Comparison of ENCODE assay signal across 11 cellular contexts in the genomic region with DNA sequence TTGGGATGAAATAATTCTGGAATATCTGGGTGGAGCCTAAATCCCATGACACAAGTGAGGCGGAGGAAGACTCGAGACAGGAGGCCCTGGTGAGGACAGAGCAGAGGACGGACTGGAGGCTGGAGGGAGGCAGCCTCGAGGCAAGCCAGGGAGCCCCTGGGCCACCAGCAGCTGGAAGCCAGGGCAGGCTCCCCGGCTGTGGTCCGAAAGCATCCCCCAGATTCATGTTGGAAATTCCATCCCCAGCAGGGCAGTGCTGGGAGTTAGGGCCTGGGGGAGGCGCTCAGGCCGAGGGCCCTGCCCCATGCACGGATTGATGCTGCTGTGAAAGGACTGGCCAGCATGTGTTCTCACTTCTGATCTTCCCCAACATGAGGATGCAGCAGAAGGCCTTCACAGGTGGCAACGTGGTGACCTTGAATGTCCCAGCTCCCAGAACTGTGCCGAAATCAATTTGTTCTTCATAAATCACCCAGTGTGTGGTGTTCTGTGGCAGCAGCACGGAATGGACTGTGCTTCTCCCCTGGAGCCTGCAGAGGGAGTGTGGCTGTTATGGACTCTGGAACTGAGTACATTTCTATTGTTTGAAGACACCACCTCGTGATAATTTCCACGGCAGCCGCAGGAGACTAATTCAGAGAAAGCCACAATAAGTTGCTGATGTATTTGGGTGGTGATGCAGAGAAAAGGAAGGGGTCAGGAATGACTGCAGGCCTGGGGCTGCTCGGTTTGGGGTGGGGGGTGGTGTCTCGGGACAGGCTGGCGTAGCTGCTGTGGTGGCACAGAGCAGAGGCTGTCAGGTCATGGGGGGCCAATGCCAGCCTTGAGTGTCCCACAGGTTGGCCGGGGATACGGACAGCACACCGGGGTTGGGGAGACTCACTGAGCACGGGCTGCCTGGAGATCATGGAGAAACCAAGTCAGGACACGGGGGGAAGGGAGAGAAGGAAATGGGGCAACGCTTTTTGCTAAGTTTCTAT. TPM values are rescaled to one million over a fixed set of nuclear protein-coding genes. Genes with fewer than 3 reads are reported as not detected.
DNase-seq lines count a peak whose midpoint lies in the region; ATAC-seq and TF ChIP-seq lines count a peak whose summit lies in the region.
"Had no signal": no experiment of that assay in that cellular context is flagged by ENCODE, and none has a peak within 500 bp of the region (broad histone marks: within the 10 kb centered on the region; RNA-seq: fewer than 3 reads in every experiment).

No MANE protein-coding gene starts in this region.

- H3K27me3 ChIP-seq in left ventricle myocardium inferior (ENCODE audit: low read depth): no peaks in the 10 kb centered on the region

- TF ChIP-seq CTCF in 22Rv1 (IDR thresholded peaks at IDR 0.05) (peak; percentile 30; the same call in 1 of the 2 replicates), VCaP (conservative IDR thresholded peaks at IDR 0.05) (peak; percentile 55), left ventricle myocardium inferior (IDR thresholded peaks at IDR 0.05; ENCODE audit: borderline replicate concordance) (peak; percentile 7)

- peak overlapping the region; percentile 40 for H3K27ac ChIP-seq in 22Rv1
- 0 out of 2 replicates have a peak overlapping the region, but pooled peaks have one; percentile 2 for H3K27ac ChIP-seq in VCaP
- H3K27ac ChIP-seq in left ventricle myocardium inferior (replicated peaks): no peak overlapping the region

- no peak for ATAC-seq in GM21717 (IDR thresholded peaks at IDR 0.05; ENCODE audit: unreplicated experiment)
- ATAC-seq in GM21423 (IDR thresholded peaks at IDR 0.05; ENCODE audit: unreplicated experiment): no peak
- ATAC-seq in GM18868 (IDR thresholded peaks at IDR 0.05; ENCODE audit: unreplicated experiment): no peak

- peaks cover 74% of the 10 kb centered on the region for H3K36me3 ChIP-seq in left ventricle myocardium inferior

- DNase-seq in G401 (ENCODE audit: low spot score) (peak; percentile 83), left ventricle myocardium inferior (no peak)
- DNase-seq in activated CD4-positive, alpha-beta T cell treated with anti-CD3 and anti-CD28 coated beads, Interleukin-2, amount 50 U/mL, for 4 hours: no peak
- DNase-seq: activated CD4-positive, alpha-beta T cell treated with anti-CD3 and anti-CD28 coated beads, Interleukin-2, amount 10 ng/mL, durations not matched to agents 7 days and 5 days; GDM1; NCI-H2107 had no signal

- intact Hi-C loops in left ventricle myocardium inferior (cut with micrococcal nuclease): no loop called here

- H3K4me3 ChIP-seq in left ventricle myocardium inferior: no peak overlapping the region

- in situ Hi-C loops in G401 (cut with HindIII; ENCODE audit: low sequenced_read_pairs): no loop called here

- H3K9me3 ChIP-seq in left ventricle myocardium inferior (replicated peaks): no peaks in the 10 kb centered on the region

- H3K4me1 ChIP-seq in left ventricle myocardium inferior: peaks cover 31% of the 10 kb centered on the region

RNA-seq across cellular contexts. Expression of gene PCGF3, which starts 56.9 kb away (rescaled TPM):
- 27.1 and 34.1 TPM in 2 replicates for total RNA-seq in G401 (2014; rRNA removed; shearing (Covaris generic))
- total RNA-seq in left ventricle myocardium inferior: 21.5 TPM
